In genomic region chr3:197456271-197457091, GRCh38 we compare ENCODE assay signal across 1 cellular context.
A peak's percentile ranks its signal among the peaks of the same experiment; 100 is the strongest.
TF ChIP-seq lines count a peak whose summit lies in the region.

No MANE protein-coding gene starts in this region.

TF ChIP-seq in K562, 482 proteins besides CTCF, POLR2A, EP300 and RAD21 (continued from another document and continues in another):
- TF ChIP-seq MGA (IDR thresholded peaks at IDR 0.05) (peak; percentile 73), ZNF316 (IDR thresholded peaks at IDR 0.05) (no peak), U2AF2 (optimal IDR thresholded peaks at IDR 0.05; ENCODE audit: low read depth, low read length) (no peak), HDAC8 (tag; IDR thresholded peaks at IDR 0.05) (no peak), USF2 (CRISPR knock-in tag; IDR thresholded peaks at IDR 0.05) (peak; percentile 86), ZNF431 (CRISPR knock-in tag; IDR thresholded peaks at IDR 0.05) (no peak), CTBP1 (IDR thresholded peaks at IDR 0.05; ENCODE audit: borderline replicate concordance) (no peak), TOE1 (IDR thresholded peaks at IDR 0.05; ENCODE audit: borderline replicate concordance) (peak; percentile 87), TOE1 (CRISPR knock-in tag; IDR thresholded peaks at IDR 0.05; ENCODE audit: borderline replicate concordance, low read depth) (no peak), SNIP1 (IDR thresholded peaks at IDR 0.05; ENCODE audit: low read depth) (no peak), HNRNPLL (IDR thresholded peaks at IDR 0.05; ENCODE audit: low read depth, low read length, poor library complexity, severe bottlenecking) (no peak), ZFP91 (CRISPR knock-in tag; IDR thresholded peaks at IDR 0.05) (no peak), RNF2 (IDR thresholded peaks at IDR 0.05) (no peak), MCM7 (IDR thresholded peaks at IDR 0.05) (no peak), ELK3 (CRISPR knock-in tag; IDR thresholded peaks at IDR 0.05) (no peak), TFAP4 (CRISPR knock-in tag; IDR thresholded peaks at IDR 0.05; ENCODE audit: borderline replicate concordance) (no peak; the same call in 1 of the 2 replicates), CREB5 (CRISPR knock-in tag; IDR thresholded peaks at IDR 0.05) (no peak), HES1 (IDR thresholded peaks at IDR 0.05; ENCODE audit: low read depth) (peak; percentile 78), TCF3 (CRISPR knock-in tag; IDR thresholded peaks at IDR 0.05) (no peak), BHLHE40 (IDR thresholded peaks at IDR 0.05; ENCODE audit: low read length) (peak; percentile 70), POLR2B (IDR thresholded peaks at IDR 0.05; ENCODE audit: low read depth, partially characterized antibody) (no peak), ARID1B (IDR thresholded peaks at IDR 0.05) (no peak), RUNX1 (IDR thresholded peaks at IDR 0.05; ENCODE audit: low read depth) (no peak), MTA2 (IDR thresholded peaks at IDR 0.05; ENCODE audit: low read depth) (no peak), POLR2G (IDR thresholded peaks at IDR 0.05; ENCODE audit: low read depth, low read length) (peak; percentile 83), CREB3L1 (IDR thresholded peaks at IDR 0.05; ENCODE audit: borderline replicate concordance, low read depth) (peak; percentile 29; the same call in 1 of the 2 replicates), SMC3 (conservative IDR thresholded peaks at IDR 0.05; ENCODE audit: insufficient read depth, low read depth, low read length) (no peak), SMAD4 (CRISPR knock-in tag; conservative IDR thresholded peaks at IDR 0.05) (peak; percentile 49; the same call in 1 of the 2 replicates), SP2 (IDR thresholded peaks at IDR 0.05; ENCODE audit: extremely low read depth, low read depth, low read length, poor library complexity, severe bottlenecking) (no peak), ZBTB26 (CRISPR knock-in tag; IDR thresholded peaks at IDR 0.05) (no peak), PHF8 (IDR thresholded peaks at IDR 0.05; ENCODE audit: borderline replicate concordance, low read length) (peak; percentile 53; the same call in 1 of the 2 replicates), ARID2 (IDR thresholded peaks at IDR 0.05) (no peak)
